ENCODE assay signal across 15 cellular contexts in genomic region chr9:16417749-16418148, GRCh38.
DNase-seq lines count a peak whose midpoint lies in the region; ATAC-seq and TF ChIP-seq lines count a peak whose summit lies in the region.
"Had no signal": no experiment of that assay in that cellular context is flagged by ENCODE, and none has a peak within 500 bp of the region (broad histone marks: within the 10 kb centered on the region; RNA-seq: fewer than 3 reads in every experiment).

No MANE protein-coding gene starts in this region.

- no peaks in the 10 kb centered on the region for H3K36me3 ChIP-seq in hepatocyte (replicated peaks; ENCODE audit: insufficient read depth, low read depth)
- H3K36me3 ChIP-seq in esophagus squamous epithelium = no peaks in the 10 kb centered on the region

- H3K4me3 ChIP-seq in hepatocyte (no peak overlapping the region), esophagus squamous epithelium (no peak overlapping the region)

- H3K9me2 ChIP-seq in hepatocyte (replicated peaks; ENCODE audit: insufficient read depth) = no peaks in the 10 kb centered on the region

- DNase-seq in HCEC 1CT (peak; percentile 53), amniotic epithelial cell (ENCODE audit: low read depth) (peak; percentile 59), hepatocyte (ENCODE audit: low spot score) (no peak), smooth muscle cell of the brain vasculature (ENCODE audit: low read depth, low spot score) (peak; percentile 58), esophagus squamous epithelium (lab: John Stamatoyannopoulos, UW) (no peak)
- DNase-seq: activated CD8-positive, alpha-beta memory T cell treated with anti-CD3 and anti-CD28 coated beads, Interleukin-2, amount 10 ng/mL, durations not matched to agents 7 days and 5 days; midbrain; stimulated activated CD4-positive, alpha-beta T cell treated with anti-CD3 and anti-CD28 coated beads, Interleukin-4, amount 100 ng/mL, for 24 hours had no signal

- H3K27ac ChIP-seq in hepatocyte (peak overlapping the region; percentile 62), esophagus squamous epithelium (peak overlapping the region in 2 of 4 donors; percentile 37 to 61)
- H3K27ac ChIP-seq: C4-2B had no signal

- H4K20me1 ChIP-seq in hepatocyte (ENCODE audit: insufficient read depth, poor library complexity, severe bottlenecking) = no peaks in the 10 kb centered on the region

- H3K9me3 ChIP-seq in hepatocyte (ENCODE audit: low read depth) = no peaks in the 10 kb centered on the region
- H3K9me3 ChIP-seq in esophagus squamous epithelium = no peaks in the 10 kb centered on the region

- ATAC-seq in HG02588 (IDR thresholded peaks at IDR 0.05; ENCODE audit: unreplicated experiment) (no peak), GM21723 (IDR thresholded peaks at IDR 0.05; ENCODE audit: unreplicated experiment) (no peak), GM18873 (IDR thresholded peaks at IDR 0.05; ENCODE audit: low FRiP score, unreplicated experiment) (no peak)
- ATAC-seq: activated CD8-positive, alpha-beta memory T cell treated with anti-CD3 and anti-CD28 coated beads, Interleukin-2, amount 10 ng/mL, durations not matched to agents 7 days and 5 days; esophagus mucosa; SK-N-SH treated with all-trans-retinoic acid at 6 μM for 48 hours; stimulated activated memory B cell treated with anti-CD40 and anti-IgM and Interleukin-4, amounts not matched to agents 10 μg/mL and 1 μg/mL and 100 μg/mL, for 72 hours had no signal

- H3K79me2 ChIP-seq in hepatocyte = no peaks in the 10 kb centered on the region

- 81% methylated on average over 3 of the region's 3 CpGs for WGBS in hepatocyte (ENCODE audit: low lambda C conversion rate, missing lambda C conversion rate)
- WGBS in esophagus squamous epithelium, 2 donors = 86 to 88% methylated on average over 3 of the region's 3 CpGs

- H3K4me1 ChIP-seq in hepatocyte (ENCODE audit: insufficient read depth) (peaks cover 10% of the 10 kb centered on the region), esophagus squamous epithelium (peaks cover 0 to 3% (median 0%) of the 10 kb centered on the region in 3 donors)

- no peak overlapping the region for H2AFZ ChIP-seq in hepatocyte

- H3K27me3 ChIP-seq in hepatocyte = no peaks in the 10 kb centered on the region
- H3K27me3 ChIP-seq in esophagus squamous epithelium = no peaks in the 10 kb centered on the region

- intact Hi-C loops in esophagus squamous epithelium (cut with DNase I) = no loop called here

- peak overlapping the region; percentile 58 for H3K4me2 ChIP-seq in hepatocyte

- TF ChIP-seq CTCF in hepatocyte (IDR thresholded peaks at IDR 0.05; ENCODE audit: poor library complexity) = no peak
- TF ChIP-seq CTCF in esophagus squamous epithelium (IDR thresholded peaks at IDR 0.05) = no peak

- no peak for TF ChIP-seq POLR2A in esophagus squamous epithelium (IDR thresholded peaks at IDR 0.05)

Comparison
In these comparisons a context has a peak if more than half of its experiments do, and no peak if none do; other contexts are left out.
1. DNase-seq: peak in HCEC 1CT (single experiment), amniotic epithelial cell (single experiment) and smooth muscle cell of the brain vasculature (single experiment); none in hepatocyte (single experiment) and esophagus squamous epithelium (single experiment).